Comparison of ENCODE assay signal across 8 cellular contexts in genomic region chr22:46542011-46542985, GRCh38. TPM values are rescaled to one million over a fixed set of nuclear protein-coding genes. Genes with fewer than 3 reads are reported as not detected.
DNase-seq lines count a peak whose midpoint lies in the region; ATAC-seq and TF ChIP-seq lines count a peak whose summit lies in the region.

No MANE protein-coding gene starts in this region.

- peak; percentile 89 to 93 (median 92) for ATAC-seq in psoas muscle
- no peak for ATAC-seq in HG03378 (IDR thresholded peaks at IDR 0.05; ENCODE audit: unreplicated experiment)

- DNase-seq in NCI-H1092 treated with DMSO at 0.1 percent for 48 hours (lab: John Stamatoyannopoulos, UW) (peak; percentile 19), NCI-H1092 (lab: John Stamatoyannopoulos, UW) (no peak), SK-N-SH (peak; percentile 97), glomerular visceral epithelial cell (ENCODE audit: extremely low spot score) (peak; percentile 78), psoas muscle (peak; percentile 72 to 80)
- peak; percentile 17 to 56 (median 36) for DNase-seq in activated naive CD4-positive, alpha-beta T cell (lab: John Stamatoyannopoulos, UW)

- intact Hi-C loops in psoas muscle (cut with DNase I): loop anchor here (5.0 to 10.0 kb wide), 3 partner anchors 175 to 547 kb away; no protein-coding TSS in a partner anchor

- POLR2A ChIA-PET in SK-N-SH (lab: Yijun Ruan, JAX): interaction anchor here (0.6 kb wide), 1 partner anchor 188 kb away, joined by 3 read pairs; no protein-coding TSS in a partner anchor

- 2% methylated on average over 8 of the region's 27 CpGs for WGBS in SK-N-SH (ENCODE audit: low lambda C conversion rate)
- 36 to 41% (median 38%) methylated on average over 27 of the region's 27 CpGs for WGBS in psoas muscle, 3 donors

- CTCF ChIA-PET in SK-N-SH (lab: Yijun Ruan, JAX): interaction anchor here (0.6 to 7.7 kb wide), 53 partner anchors 8 to 551 kb away, joined by 3 to 105 read pairs (median 4); partner anchors contain the start of genes TBC1D22A and TRMU

- peaks cover 8% of the 10 kb centered on the region; the same call in 1 of the 2 replicates for H3K27me3 ChIP-seq in SK-N-SH (ENCODE audit: insufficient read depth)
- H3K27me3 ChIP-seq in psoas muscle (ENCODE audit: insufficient read depth in 3 of 3, low read length in 2 of 3): peaks cover 0 to 26% (median 12%) of the 10 kb centered on the region in 3 donors

- H4K20me1 ChIP-seq in SK-N-SH (ENCODE audit: insufficient read depth): no peaks in the 10 kb centered on the region

- H3K9me3 ChIP-seq in SK-N-SH (no peaks in the 10 kb centered on the region), psoas muscle (no peaks in the 10 kb centered on the region)

- H3K79me2 ChIP-seq in SK-N-SH (ENCODE audit: insufficient read depth): no peaks in the 10 kb centered on the region

- no peaks in the 10 kb centered on the region for H3K9me2 ChIP-seq in SK-N-SH

- H3F3A ChIP-seq in SK-N-SH (replicated peaks; ENCODE audit: insufficient read depth): peaks cover 10% of the 10 kb centered on the region

- H3K4me3 ChIP-seq in SK-N-SH (ENCODE audit: low read depth in 2 of 2, low read length in 1 of 2) (no peak overlapping the region), psoas muscle (no peak overlapping the region)

- H3K27ac ChIP-seq in SK-N-SH (ENCODE audit: low read depth in 2 of 2, low read length in 1 of 2): no peak overlapping the region
- H3K27ac ChIP-seq in psoas muscle: no peak overlapping the region

- peak; percentile 89 for TF ChIP-seq CTCF in SK-N-SH (IDR thresholded peaks at IDR 0.05)
- peak; percentile 88 for TF ChIP-seq CTCF in psoas muscle (IDR thresholded peaks at IDR 0.05)

- H3K36me3 ChIP-seq in SK-N-SH (replicated peaks in 1 of 2; ENCODE audit: control insufficient read depth in 1 of 2, insufficient read depth in 2 of 2, low read length in 1 of 2) (no peaks in the 10 kb centered on the region), psoas muscle (ENCODE audit: insufficient read depth in 1 of 2, low read depth in 1 of 2) (no peaks in the 10 kb centered on the region)

- H3K9ac ChIP-seq in SK-N-SH: no peak overlapping the region

- H3K4me2 ChIP-seq in SK-N-SH: no peak overlapping the region

- H2AFZ ChIP-seq in SK-N-SH (ENCODE audit: low read depth): 0 out of 2 replicates have a peak overlapping the region, but pooled peaks have one; percentile 23

- peak; percentile 16; the same call in 1 of the 2 replicates for TF ChIP-seq EP300 in Ishikawa (IDR thresholded peaks at IDR 0.05; ENCODE audit: borderline replicate concordance)
- no peak for TF ChIP-seq EP300 in SK-N-SH (IDR thresholded peaks at IDR 0.05; ENCODE audit: borderline replicate concordance in 1 of 2, low read depth in 1 of 2, low read length in 1 of 2)

- TF ChIP-seq RAD21 in Ishikawa (IDR thresholded peaks at IDR 0.05; ENCODE audit: low read depth): peak; percentile 98
- TF ChIP-seq RAD21 in SK-N-SH (IDR thresholded peaks at IDR 0.05; ENCODE audit: low read length): peak; percentile 96

- H3K4me1 ChIP-seq in SK-N-SH (ENCODE audit: control insufficient read depth in 1 of 2, insufficient read depth in 2 of 2, low read depth in 1 of 2, low read length in 1 of 2) (peaks cover 10% of the 10 kb centered on the region in 2 experiments; a peak in 3 of 4 replicates), psoas muscle (peaks cover 16% of the 10 kb centered on the region)

TF ChIP-seq in Ishikawa, 13 proteins besides CTCF, POLR2A, EP300 and RAD21:
- TF ChIP-seq, protein P1, sequence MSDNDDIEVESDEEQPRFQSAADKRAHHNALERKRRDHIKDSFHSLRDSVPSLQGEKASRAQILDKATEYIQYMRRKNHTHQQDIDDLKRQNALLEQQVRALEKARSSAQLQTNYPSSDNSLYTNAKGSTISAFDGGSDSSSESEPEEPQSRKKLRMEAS (IDR thresholded peaks at IDR 0.05): peak; percentile 77
- TF ChIP-seq CREB1 (IDR thresholded peaks at IDR 0.05; ENCODE audit: low read depth) (no peak), YY1 (IDR thresholded peaks at IDR 0.05; ENCODE audit: low read depth) (no peak), FOXM1 (IDR thresholded peaks at IDR 0.05; ENCODE audit: borderline replicate concordance, low read depth) (no peak), TCF12 (IDR thresholded peaks at IDR 0.05; ENCODE audit: low read depth) (0 out of 2 replicates have a peak, but pooled peaks have one; percentile 36)

TF ChIP-seq in SK-N-SH, 30 proteins besides CTCF, POLR2A, EP300 and RAD21 (continues in another document):
- TF ChIP-seq GABPA (IDR thresholded peaks at IDR 0.05; ENCODE audit: low read depth) (no peak), RFX5 (IDR thresholded peaks at IDR 0.05; ENCODE audit: low read length) (no peak), JUND (IDR thresholded peaks at IDR 0.05) (no peak), TAF1 (IDR thresholded peaks at IDR 0.05; ENCODE audit: borderline replicate concordance, low read depth, low read length) (no peak), POLR2AphosphoS5 (IDR thresholded peaks at IDR 0.05; ENCODE audit: low read depth, low read length) (no peak), TEAD4 (IDR thresholded peaks at IDR 0.05; ENCODE audit: borderline replicate concordance, insufficient read depth) (no peak), RXRA (IDR thresholded peaks at IDR 0.05; ENCODE audit: borderline replicate concordance, low read depth) (no peak), NFIC (IDR thresholded peaks at IDR 0.05; ENCODE audit: borderline replicate concordance) (no peak), SMC3 (IDR thresholded peaks at IDR 0.05; ENCODE audit: low read depth, low read length) (peak; percentile 90), EZH2phosphoT487 (IDR thresholded peaks at IDR 0.05; ENCODE audit: borderline replicate concordance, low read depth) (no peak), FOXJ3 (CRISPR knock-in tag; IDR thresholded peaks at IDR 0.05) (no peak), FOSL2 (IDR thresholded peaks at IDR 0.05; ENCODE audit: borderline replicate concordance, low read depth) (no peak), NRF1 (IDR thresholded peaks at IDR 0.05; ENCODE audit: low read depth, low read length) (0 out of 2 replicates have a peak, but pooled peaks have one; percentile 6)
- TF ChIP-seq, protein P2, sequence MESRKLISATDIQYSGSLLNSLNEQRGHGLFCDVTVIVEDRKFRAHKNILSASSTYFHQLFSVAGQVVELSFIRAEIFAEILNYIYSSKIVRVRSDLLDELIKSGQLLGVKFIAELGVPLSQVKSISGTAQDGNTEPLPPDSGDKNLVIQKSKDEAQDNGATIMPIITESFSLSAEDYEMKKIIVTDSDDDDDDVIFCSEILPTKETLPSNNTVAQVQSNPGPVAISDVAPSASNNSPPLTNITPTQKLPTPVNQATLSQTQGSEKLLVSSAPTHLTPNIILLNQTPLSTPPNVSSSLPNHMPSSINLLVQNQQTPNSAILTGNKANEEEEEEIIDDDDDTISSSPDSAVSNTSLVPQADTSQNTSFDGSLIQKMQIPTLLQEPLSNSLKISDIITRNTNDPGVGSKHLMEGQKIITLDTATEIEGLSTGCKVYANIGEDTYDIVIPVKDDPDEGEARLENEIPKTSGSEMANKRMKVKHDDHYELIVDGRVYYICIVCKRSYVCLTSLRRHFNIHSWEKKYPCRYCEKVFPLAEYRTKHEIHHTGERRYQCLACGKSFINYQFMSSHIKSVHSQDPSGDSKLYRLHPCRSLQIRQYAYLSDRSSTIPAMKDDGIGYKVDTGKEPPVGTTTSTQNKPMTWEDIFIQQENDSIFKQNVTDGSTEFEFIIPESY (IDR thresholded peaks at IDR 0.05; ENCODE audit: borderline replicate concordance, low read depth): no peak
- TF ChIP-seq, protein P3, sequence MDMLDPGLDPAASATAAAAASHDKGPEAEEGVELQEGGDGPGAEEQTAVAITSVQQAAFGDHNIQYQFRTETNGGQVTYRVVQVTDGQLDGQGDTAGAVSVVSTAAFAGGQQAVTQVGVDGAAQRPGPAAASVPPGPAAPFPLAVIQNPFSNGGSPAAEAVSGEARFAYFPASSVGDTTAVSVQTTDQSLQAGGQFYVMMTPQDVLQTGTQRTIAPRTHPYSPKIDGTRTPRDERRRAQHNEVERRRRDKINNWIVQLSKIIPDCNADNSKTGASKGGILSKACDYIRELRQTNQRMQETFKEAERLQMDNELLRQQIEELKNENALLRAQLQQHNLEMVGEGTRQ (IDR thresholded peaks at IDR 0.05; ENCODE audit: borderline replicate concordance, low read depth, low read length): no peak
- TF ChIP-seq, protein P4, sequence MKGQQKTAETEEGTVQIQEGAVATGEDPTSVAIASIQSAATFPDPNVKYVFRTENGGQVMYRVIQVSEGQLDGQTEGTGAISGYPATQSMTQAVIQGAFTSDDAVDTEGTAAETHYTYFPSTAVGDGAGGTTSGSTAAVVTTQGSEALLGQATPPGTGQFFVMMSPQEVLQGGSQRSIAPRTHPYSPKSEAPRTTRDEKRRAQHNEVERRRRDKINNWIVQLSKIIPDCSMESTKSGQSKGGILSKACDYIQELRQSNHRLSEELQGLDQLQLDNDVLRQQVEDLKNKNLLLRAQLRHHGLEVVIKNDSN (IDR thresholded peaks at IDR 0.05; ENCODE audit: borderline replicate concordance, low read depth): no peak

RNA-seq across cellular contexts. Expression of gene CELSR1, which starts 4.9 kb away (rescaled TPM):
- polyA plus RNA-seq in SK-N-SH (2012; rRNA removed) (1.8 and 5.0 TPM in 2 replicates), psoas muscle (under 1 TPM; 0.09 to 0.18 (median 0.18) TPM)
- 2.0 and 3.3 TPM in 2 replicates for polyA plus RNA-seq in SK-N-SH (2012; cell fraction: cytosol; rRNA removed)
- 4.3 and 5.2 TPM in 2 replicates for polyA plus RNA-seq in SK-N-SH (2012; cell fraction: nucleus; rRNA removed)
- total RNA-seq in psoas muscle: under 1 TPM; 0.10 to 0.39 (median 0.20) TPM
